Comparison of ENCODE assay signal across 16 cellular contexts in the genomic region with DNA sequence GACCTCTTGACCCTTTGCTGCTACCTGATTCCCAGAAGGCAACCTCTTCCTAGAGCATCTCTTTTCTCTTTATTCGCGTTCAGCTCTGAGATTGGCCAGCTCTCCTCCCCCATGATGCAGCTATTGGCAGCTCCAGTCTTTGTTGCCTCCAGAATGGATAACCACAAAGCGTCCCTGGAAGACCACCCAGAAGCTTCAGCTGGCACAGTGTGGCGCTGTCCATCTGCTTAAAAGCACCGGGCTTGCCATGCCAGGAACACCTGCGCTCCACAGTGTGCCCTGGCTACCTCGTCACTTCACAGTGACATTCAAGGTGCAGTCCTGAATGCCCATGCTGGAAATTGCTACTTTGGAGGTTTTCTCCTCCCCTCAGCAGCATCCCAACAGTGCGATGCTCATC.
DNase-seq lines count a peak whose midpoint lies in the region; ATAC-seq and TF ChIP-seq lines count a peak whose summit lies in the region.
"Had no signal": no experiment of that assay in that cellular context is flagged by ENCODE, and none has a peak within 500 bp of the region (broad histone marks: within the 10 kb centered on the region; RNA-seq: fewer than 3 reads in every experiment).

No MANE protein-coding gene starts in this region.

- H3K27me3 ChIP-seq in HCT116 (ENCODE audit: insufficient read depth, low read length) (no peaks in the 10 kb centered on the region), Karpas-422 (ENCODE audit: low read length) (no peaks in the 10 kb centered on the region), SJCRH30 (no peaks in the 10 kb centered on the region), mesenchymal stem cell (ENCODE audit: control insufficient read depth in 1 of 2, insufficient read depth in 1 of 2, low read length in 2 of 2) (no peaks in the 10 kb centered on the region)
- H3K27me3 ChIP-seq: Peyer's patch had no signal

- no peak overlapping the region for H3K9ac ChIP-seq in HCT116 (ENCODE audit: low read length)
- no peak overlapping the region for H3K9ac ChIP-seq in Karpas-422 (ENCODE audit: low read length)
- no peak overlapping the region for H3K9ac ChIP-seq in mesenchymal stem cell (ENCODE audit: low read length)

- peak overlapping the region; percentile 4 for H4K91ac ChIP-seq in mesenchymal stem cell (ENCODE audit: low read length)

- no peak for DNase-seq in HCT116 (ENCODE audit: low read depth, low spot score)
- peak; percentile 45 for DNase-seq in Karpas-422
- DNase-seq in SJCRH30 = peak; percentile 79 to 89
- no peak for DNase-seq in mesenchymal stem cell
- no peak for DNase-seq in midbrain (lab: John Stamatoyannopoulos, UW)
- no peak for DNase-seq in epidermal melanocyte (ENCODE audit: insufficient read length, low spot score)
- DNase-seq: CD4-positive, CD25-positive, alpha-beta regulatory T cell; DND-41; NCI-H1092 treated with DMSO at 0.1 percent for 48 hours; NCI-H1436 treated with DMSO at 0.1 percent for 48 hours; NCI-H1930; NCI-H2171 treated with DMSO at 0.1 percent for 48 hours; NK-92 treated with Interleukin-12 subunit alpha and Interleukin-12 subunit beta, amount 100 ng/mL, for 24 hours; Peyer's patch; T-cell had no signal

- CTCF ChIA-PET in HCT116 (lab: Charles Lee) = no interaction called here

- TF ChIP-seq CTCF in HCT116 (IDR thresholded peaks at IDR 0.05 in 2 of 3, conservative IDR thresholded peaks at IDR 0.05 in 1 of 3; ENCODE audit: borderline replicate concordance in 1 of 3, insufficient read depth in 1 of 3, low read depth in 2 of 3, low read length in 2 of 3) = no peak

- no peak for ATAC-seq in HCT116
- ATAC-seq in GM19452 (IDR thresholded peaks at IDR 0.05; ENCODE audit: unreplicated experiment) = no peak
- ATAC-seq: T-cell had no signal

- no peak overlapping the region for H2BK120ac ChIP-seq in mesenchymal stem cell (ENCODE audit: low read depth, low read length)

- H2BK5ac ChIP-seq in mesenchymal stem cell (ENCODE audit: low read depth, low read length, poor library complexity, severe bottlenecking) = no peak overlapping the region

- no peaks in the 10 kb centered on the region for H3K79me2 ChIP-seq in HCT116 (ENCODE audit: insufficient read depth, low read length)
- H3K79me2 ChIP-seq in Karpas-422 (ENCODE audit: low read length) = no peaks in the 10 kb centered on the region

- POLR2A ChIA-PET in HCT116 (lab: Charles Lee) = no interaction called here

- H3K9me2 ChIP-seq in HCT116 (ENCODE audit: insufficient read depth) (no peaks in the 10 kb centered on the region), Karpas-422 (replicated peaks; ENCODE audit: insufficient read depth, low read length) (no peaks in the 10 kb centered on the region)

- H3K4me3 ChIP-seq in HCT116 (replicated peaks in 1 of 2; ENCODE audit: low read depth in 1 of 2, low read length in 2 of 2) (no peak overlapping the region), Karpas-422 (ENCODE audit: low read length) (no peak overlapping the region), SJCRH30 (no peak overlapping the region), mesenchymal stem cell (ENCODE audit: insufficient read depth in 1 of 2, low read depth in 1 of 2, low read length in 2 of 2) (no peak overlapping the region)
- H3K4me3 ChIP-seq: Peyer's patch had no signal

- H3K4me2 ChIP-seq in HCT116 (ENCODE audit: low read length) (no peak overlapping the region), Karpas-422 (ENCODE audit: low read depth, low read length, poor library complexity, severe bottlenecking) (no peak overlapping the region), mesenchymal stem cell (ENCODE audit: low read length, poor library complexity, severe bottlenecking) (no peak overlapping the region)

- H3K4ac ChIP-seq in mesenchymal stem cell (ENCODE audit: low read depth in 1 of 2, low read length in 2 of 2) = no peak overlapping the region

- H3K79me1 ChIP-seq in mesenchymal stem cell (replicated peaks; ENCODE audit: low read length, poor library complexity, severe bottlenecking) = no peaks in the 10 kb centered on the region

- H3K9me3 ChIP-seq in HCT116 (ENCODE audit: control insufficient read depth in 1 of 2, insufficient read depth in 1 of 2, low read depth in 1 of 2, low read length in 2 of 2) (no peaks in the 10 kb centered on the region), Karpas-422 (ENCODE audit: low read length) (no peaks in the 10 kb centered on the region), SJCRH30 (replicated peaks) (no peaks in the 10 kb centered on the region), mesenchymal stem cell (ENCODE audit: control insufficient read depth, low read length) (no peaks in the 10 kb centered on the region)
- H3K9me3 ChIP-seq: Peyer's patch had no signal

- 97% methylated on average over 8 of the region's 8 CpGs for WGBS in mesenchymal stem cell

- H3K27ac ChIP-seq in HCT116 (ENCODE audit: low read depth, low read length) (no peak overlapping the region), Karpas-422 (ENCODE audit: low read length) (no peak overlapping the region), SJCRH30 (peak overlapping the region; percentile 94), mesenchymal stem cell (ENCODE audit: low read length, poor library complexity, severe bottlenecking) (no peak overlapping the region)
- H3K27ac ChIP-seq: Peyer's patch had no signal

- BruUV-seq in HCT116 (replicated peaks; lab: Mats Ljungman, UMichigan) = no TSS peak

- intact Hi-C loops in HCT116 (cut with micrococcal nuclease) = no loop called here

- RAD21 ChIA-PET in HCT116 (lab: Charles Lee; ENCODE audit: low non-redundant PET in 1 of 2, low total read pairs in 2 of 2, uncharacterized antibody in 2 of 2, unreplicated experiment in 2 of 2) = no interaction called here

- peak overlapping the region in 1 of 2 experiments; percentile 7 for H2BK12ac ChIP-seq in mesenchymal stem cell (ENCODE audit: low read length in 2 of 2)

- H3K14ac ChIP-seq in mesenchymal stem cell (ENCODE audit: low read length in 2 of 2) = no peak overlapping the region

- H3K23ac ChIP-seq in mesenchymal stem cell (ENCODE audit: low read length in 2 of 2) = no peak overlapping the region

- H4K8ac ChIP-seq in mesenchymal stem cell (ENCODE audit: low read length) = no peak overlapping the region

- no peak overlapping the region for H2AK5ac ChIP-seq in mesenchymal stem cell (ENCODE audit: low read length, severe bottlenecking)

- TF ChIP-seq POLR2A in HCT116 (IDR thresholded peaks at IDR 0.05; ENCODE audit: borderline replicate concordance, extremely low read depth, insufficient read depth, insufficient read length) = no peak

- peak; percentile 9; the same call in 1 of the 2 replicates for TF ChIP-seq RAD21 in HCT116 (IDR thresholded peaks at IDR 0.05; ENCODE audit: low read depth)

- no peaks in the 10 kb centered on the region for H4K20me1 ChIP-seq in HCT116 (ENCODE audit: insufficient read depth)
- no peaks in the 10 kb centered on the region for H4K20me1 ChIP-seq in Karpas-422 (ENCODE audit: insufficient read depth, low read depth, low read length)

- no peak overlapping the region for H3K18ac ChIP-seq in mesenchymal stem cell (ENCODE audit: low read depth in 1 of 2, low read length in 2 of 2)

- no peak overlapping the region for H2BK15ac ChIP-seq in mesenchymal stem cell (ENCODE audit: low read depth, poor library complexity, severe bottlenecking)

- H3K36me3 ChIP-seq in HCT116 (ENCODE audit: control insufficient read depth in 1 of 2, insufficient read depth in 2 of 2, low read length in 2 of 2) (no peaks in the 10 kb centered on the region), Karpas-422 (ENCODE audit: insufficient read depth, low read length) (no peaks in the 10 kb centered on the region), SJCRH30 (no peaks in the 10 kb centered on the region), mesenchymal stem cell (ENCODE audit: control insufficient read depth in 1 of 2, insufficient read depth in 2 of 2, low read depth in 1 of 2, low read length in 2 of 2) (no peaks in the 10 kb centered on the region)
- H3K36me3 ChIP-seq: Peyer's patch had no signal

- H2AFZ ChIP-seq in HCT116 (ENCODE audit: low read depth, low read length, poor library complexity, severe bottlenecking) (no peak overlapping the region), Karpas-422 (ENCODE audit: low read length) (no peak overlapping the region), mesenchymal stem cell (ENCODE audit: low read depth, low read length) (no peak overlapping the region)

- H3K4me1 ChIP-seq in HCT116 (ENCODE audit: control insufficient read depth in 1 of 2, insufficient read depth in 2 of 2, low read length in 2 of 2) (no peaks in the 10 kb centered on the region), Karpas-422 (ENCODE audit: low read length) (no peaks in the 10 kb centered on the region), SJCRH30 (peaks cover 23% of the 10 kb centered on the region), mesenchymal stem cell (ENCODE audit: control insufficient read depth, insufficient read depth, low read depth, low read length) (peaks cover 1% of the 10 kb centered on the region)

TF ChIP-seq in HCT116, 20 proteins besides CTCF, POLR2A, EP300 and RAD21:
- TF ChIP-seq CEBPB (IDR thresholded peaks at IDR 0.05; ENCODE audit: low read depth) (no peak), POLR2AphosphoS5 (IDR thresholded peaks at IDR 0.05; ENCODE audit: low read depth, low read length) (no peak), SP1 (IDR thresholded peaks at IDR 0.05; ENCODE audit: low read depth) (no peak), ZNF274 (IDR thresholded peaks at IDR 0.05; ENCODE audit: low read depth, low read length) (no peak), EZH2 (IDR thresholded peaks at IDR 0.05) (no peak), ELF1 (IDR thresholded peaks at IDR 0.05; ENCODE audit: borderline replicate concordance, low read depth) (no peak), TCF7L2 (IDR thresholded peaks at IDR 0.05; ENCODE audit: borderline replicate concordance, extremely low read depth, insufficient read depth, insufficient read length) (no peak), CBX3 (IDR thresholded peaks at IDR 0.05; ENCODE audit: low read depth) (no peak), SRF (IDR thresholded peaks at IDR 0.05; ENCODE audit: low read depth) (no peak), JUND (IDR thresholded peaks at IDR 0.05) (no peak), EGR1 (IDR thresholded peaks at IDR 0.05; ENCODE audit: low read depth) (no peak), SIN3A (IDR thresholded peaks at IDR 0.05; ENCODE audit: low read depth) (no peak)
- TF ChIP-seq, protein P1, sequence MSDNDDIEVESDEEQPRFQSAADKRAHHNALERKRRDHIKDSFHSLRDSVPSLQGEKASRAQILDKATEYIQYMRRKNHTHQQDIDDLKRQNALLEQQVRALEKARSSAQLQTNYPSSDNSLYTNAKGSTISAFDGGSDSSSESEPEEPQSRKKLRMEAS (IDR thresholded peaks at IDR 0.05) = no peak
TF ChIP-seq in HCT116: peak in this region for 0.

Comparison
In these comparisons a context has a peak if more than half of its experiments do, and no peak if none do; other contexts are left out.
1. DNase-seq: peak in Karpas-422 (single experiment) and SJCRH30 (2 of 2); none in HCT116 (single experiment), mesenchymal stem cell (single experiment), midbrain (single experiment) and epidermal melanocyte (single experiment).